In the genomic region with DNA sequence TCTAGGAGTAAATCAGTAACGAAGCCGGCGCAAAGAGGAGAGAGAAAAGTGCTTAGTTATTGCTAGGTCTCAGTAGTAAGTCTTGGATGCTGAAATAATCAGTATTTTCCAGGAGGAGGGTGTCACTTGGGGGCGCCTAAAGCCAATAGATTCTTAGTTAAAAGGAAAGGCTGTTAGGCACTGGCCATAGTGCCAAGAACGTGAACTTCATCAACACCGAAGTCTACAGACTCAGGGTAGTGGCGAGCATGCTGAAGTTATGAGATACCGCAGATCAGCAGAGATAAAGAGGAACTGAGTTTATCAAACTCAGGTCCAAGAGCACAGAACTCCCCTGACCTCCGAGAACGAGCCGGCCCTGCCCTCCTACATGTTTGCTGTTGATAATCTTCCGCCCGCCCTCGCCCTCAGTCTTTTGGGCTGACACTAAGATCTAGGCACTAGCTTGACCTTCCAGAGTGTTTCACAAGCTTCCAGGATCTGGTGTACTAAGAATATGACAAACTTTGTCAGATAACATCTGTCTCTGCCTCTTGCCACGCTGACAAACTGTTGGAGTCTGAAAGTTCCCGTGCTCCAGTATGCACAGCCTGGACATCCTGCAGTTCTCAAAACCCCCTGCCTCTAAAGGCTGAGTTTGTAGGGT, we compare ENCODE assay signal across 13 cellular contexts. TPM values are rescaled to one million over a fixed set of nuclear protein-coding genes. Genes with fewer than 3 reads are reported as not detected.
DNase-seq lines count a peak whose midpoint lies in the region; ATAC-seq, FAIRE-seq and TF ChIP-seq lines count a peak whose summit lies in the region.
"Had no signal": no experiment of that assay in that cellular context is flagged by ENCODE, and none has a peak within 500 bp of the region (broad histone marks: within the 10 kb centered on the region; RNA-seq: fewer than 3 reads in every experiment).

No MANE protein-coding gene starts in this region.

- H2BK15ac ChIP-seq in H1 (ENCODE audit: low read length) = 0 out of 2 replicates have a peak overlapping the region, but pooled peaks have one; percentile 72

- H2BK20ac ChIP-seq in H1 (ENCODE audit: low read length) = no peak overlapping the region

- no peaks in the 10 kb centered on the region for H3K79me2 ChIP-seq in H1 (ENCODE audit: control insufficient read depth in 1 of 2, insufficient read depth in 2 of 2, low read length in 2 of 2)
- no peaks in the 10 kb centered on the region for H3K79me2 ChIP-seq in HepG2 (ENCODE audit: insufficient read depth, low read length)

- no peak overlapping the region for H3K56ac ChIP-seq in H1 (replicated peaks; ENCODE audit: insufficient read length, low read depth, low read length)

- H3K27ac ChIP-seq in H1 (ENCODE audit: low read depth, low read length) (no peak overlapping the region), HepG2 (ENCODE audit: extremely low read length, insufficient read depth, low read length) (peak overlapping the region; percentile 78)
- H3K27ac ChIP-seq: BLaER1, PC-9, sigmoid colon had no signal

- TF ChIP-seq RAD21 in H1 (IDR thresholded peaks at IDR 0.05 in 1 of 2, conservative IDR thresholded peaks at IDR 0.05 in 1 of 2; ENCODE audit: low read depth in 2 of 2, low read length in 2 of 2) (peak; percentile 57 to 66), HepG2 (CRISPR knock-in tag; IDR thresholded peaks at IDR 0.05) (0 out of 2 replicates have a peak, but pooled peaks have one; percentile 21)

- H3K9me3 ChIP-seq in H1 (ENCODE audit: insufficient read depth in 2 of 2, low read depth in 1 of 2, low read length in 1 of 2) (no peaks in the 10 kb centered on the region), HepG2 (ENCODE audit: low read length) (no peaks in the 10 kb centered on the region)
- H3K9me3 ChIP-seq: BLaER1, sigmoid colon had no signal

- no TSS peak for BruUV-seq in HepG2 (replicated peaks; lab: Mats Ljungman, UMichigan)

- POLR2A ChIA-PET in H1 (lab: Charles Lee; ENCODE audit: partially characterized antibody) (no interaction called here), HepG2 (lab: Yijun Ruan, JAX) (interaction anchor here (1.0 to 2.2 kb wide), 5 partner anchors 9 to 48 kb away, joined by 3 to 20 read pairs (median 4); no protein-coding TSS in a partner anchor)

- in situ Hi-C loops in HepG2 (cut with HindIII; ENCODE audit: extremely low pct_ligation_motif_present, low pct_unique_long_range_greater_than_20kb) = no loop called here

- H2BK12ac ChIP-seq in H1 (ENCODE audit: low read depth, low read length) = no peak overlapping the region

- H2BK5ac ChIP-seq in H1 (ENCODE audit: low read depth, low read length) = no peak overlapping the region; the same call in 1 of the 2 replicates

- no peaks in the 10 kb centered on the region for H3K36me3 ChIP-seq in H1 (ENCODE audit: control insufficient read depth in 2 of 4, insufficient read depth in 4 of 4, low read length in 3 of 4)
- no peaks in the 10 kb centered on the region for H3K36me3 ChIP-seq in HepG2 (replicated peaks in 1 of 2; ENCODE audit: control insufficient read depth in 1 of 2, insufficient read depth in 2 of 2, low read length in 2 of 2)
- H3K36me3 ChIP-seq: BLaER1, sigmoid colon had no signal

- TF ChIP-seq POLR2A in H1 (IDR thresholded peaks at IDR 0.05; ENCODE audit: control extremely low read depth in 1 of 2, low read depth in 2 of 2, low read length in 2 of 2) = no peak
- peak; percentile 23 to 31; a peak in 2 of 4 replicates for TF ChIP-seq POLR2A in HepG2 (IDR thresholded peaks at IDR 0.05; ENCODE audit: insufficient read depth in 1 of 2, low read depth in 2 of 2, low read length in 2 of 2)

- 82% methylated on average over 16 of the region's 16 CpGs; no CpG with 5 or more reads in 1 of the 2 experiments for WGBS in H1 (ENCODE audit: extremely low coverage in 1 of 2, insufficient coverage in 1 of 2, insufficient read length in 1 of 2, insufficient replicate concordance in 2 of 2, low coverage in 1 of 2, low lambda C conversion rate in 2 of 2, missing lambda C conversion rate in 1 of 2), 2 experiments
- WGBS in HepG2 (ENCODE audit: low lambda C conversion rate) = under 1% methylated on average over 16 of the region's 16 CpGs

- no peak overlapping the region for H3K4me3 ChIP-seq in H1 (ENCODE audit: extremely low read depth in 1 of 4, insufficient read depth in 2 of 4, low read depth in 3 of 4, low read length in 4 of 4)
- H3K4me3 ChIP-seq in HepG2 (replicated peaks in 1 of 3; ENCODE audit: insufficient read depth in 1 of 3, low read depth in 2 of 3, low read length in 3 of 3) = peak overlapping the region; percentile 26 to 60 (median 37)
- H3K4me3 ChIP-seq: BLaER1, PC-9, sigmoid colon had no signal

- intact Hi-C loops in HepG2 (cut with micrococcal nuclease; ENCODE audit: unreplicated experiment) = loop anchor here (1.0 to 2.0 kb wide), 4 partner anchors 8 to 89 kb away; no protein-coding TSS in a partner anchor

- no peaks in the 10 kb centered on the region for H3K79me1 ChIP-seq in H1 (ENCODE audit: low read depth, low read length)

- peak in 2 of 3 experiments; percentile 22 to 45; a peak in 3 of 4 replicates for TF ChIP-seq CTCF in H1 (IDR thresholded peaks at IDR 0.05; ENCODE audit: control extremely low read depth in 1 of 3, insufficient read depth in 1 of 3, low read depth in 1 of 3, low read length in 3 of 3)
- TF ChIP-seq CTCF in HepG2 (CRISPR knock-in tag; IDR thresholded peaks at IDR 0.05) = peak; percentile 78

- DNase-seq in CMK (ENCODE audit: low read depth) (peak; percentile 37), MV-4-11 (lab: John Stamatoyannopoulos, UW) (peak; percentile 14), H1 (ENCODE audit: low read depth in 1 of 2, low spot score in 2 of 2) (no peak), HepG2 (ENCODE audit: low spot score) (peak; percentile 65), HTR-8/SVneo (ENCODE audit: insufficient read length, low spot score) (no peak)
- no peak for DNase-seq in stimulated activated CD4-positive, alpha-beta T cell treated with anti-CD3 and anti-CD28 coated beads, Interleukin-15, amount 100 ng/mL, for 24 hours
- no peak for DNase-seq in stimulated activated CD8-positive, alpha-beta memory T cell treated with anti-CD3 and anti-CD28 coated beads, Interleukin-4, amount 100 ng/mL, for 48 hours
- DNase-seq: activated CD4-positive, alpha-beta T cell treated with anti-CD3 and anti-CD28 coated beads for 1 hour; PC-9; sigmoid colon had no signal

- ATAC-seq in HepG2 (peak; percentile 84), GM21528 (IDR thresholded peaks at IDR 0.05; ENCODE audit: low FRiP score, unreplicated experiment) (no peak)

- H4K8ac ChIP-seq in H1 (ENCODE audit: extremely low read depth, insufficient read depth, low read length) = no peak overlapping the region

- no peak overlapping the region for H3K9ac ChIP-seq in H1 (replicated peaks in 1 of 4; ENCODE audit: extremely low read depth in 1 of 4, low read depth in 3 of 4, low read length in 3 of 4)
- peak overlapping the region; percentile 55 for H3K9ac ChIP-seq in HepG2 (ENCODE audit: insufficient read depth, low read depth, low read length)
- H3K9ac ChIP-seq: BLaER1 had no signal

- no peak overlapping the region for H2AFZ ChIP-seq in H1 (ENCODE audit: low read length)
- H2AFZ ChIP-seq in HepG2 (ENCODE audit: low read length) = peak overlapping the region; percentile 81
- H2AFZ ChIP-seq: PC-9 had no signal

- no peak overlapping the region for H3K14ac ChIP-seq in H1 (ENCODE audit: insufficient read length)

- no peak overlapping the region for H2BK120ac ChIP-seq in H1 (replicated peaks; ENCODE audit: low read depth, low read length)

- no peak overlapping the region; the same call in 1 of the 2 replicates for H2AK5ac ChIP-seq in H1 (ENCODE audit: low read depth, low read length)

- H3K4me2 ChIP-seq in H1 (ENCODE audit: insufficient read depth in 1 of 2, low read depth in 2 of 2, low read length in 2 of 2) = no peak overlapping the region
- H3K4me2 ChIP-seq in HepG2 (ENCODE audit: low read depth, low read length) = peak overlapping the region; percentile 79
- H3K4me2 ChIP-seq: BLaER1, PC-9 had no signal

- H3K4me1 ChIP-seq in H1 (replicated peaks in 1 of 4; ENCODE audit: control insufficient read depth in 3 of 4, insufficient read depth in 4 of 4, low read length in 3 of 4) (peaks cover 0 to 4% (median 0%) of the 10 kb centered on the region in 4 experiments; a peak in 4 of 7 replicates), HepG2 (ENCODE audit: insufficient read depth, low read length) (peaks cover 47% of the 10 kb centered on the region)
- H3K4me1 ChIP-seq: BLaER1, sigmoid colon had no signal

- H4K20me1 ChIP-seq in H1 (replicated peaks in 1 of 2; ENCODE audit: control insufficient read depth in 1 of 2, insufficient read depth in 2 of 2, low read length in 2 of 2) (no peaks in the 10 kb centered on the region), HepG2 (ENCODE audit: insufficient read depth, low read length) (no peaks in the 10 kb centered on the region)
- H4K20me1 ChIP-seq: BLaER1 had no signal

- H3K18ac ChIP-seq in H1 (ENCODE audit: extremely low read depth, low read length) = no peak overlapping the region

- no peak overlapping the region for H4K91ac ChIP-seq in H1 (replicated peaks; ENCODE audit: insufficient read length, low read length)

- H4K5ac ChIP-seq in H1 (ENCODE audit: insufficient read length, low read depth, low read length) = no peak overlapping the region

- no peaks in the 10 kb centered on the region for H3K27me3 ChIP-seq in H1 (replicated peaks in 1 of 4; ENCODE audit: control insufficient read depth in 3 of 4, extremely low read depth in 1 of 4, insufficient read depth in 3 of 4, low read length in 3 of 4)
- no peaks in the 10 kb centered on the region for H3K27me3 ChIP-seq in HepG2 (ENCODE audit: control insufficient read depth in 1 of 2, insufficient read depth in 2 of 2, low read length in 2 of 2)
- H3K27me3 ChIP-seq: BLaER1, sigmoid colon had no signal

- TF ChIP-seq EP300 in H1 (IDR thresholded peaks at IDR 0.05; ENCODE audit: borderline replicate concordance in 1 of 2, low read depth in 2 of 2, low read length in 2 of 2) (no peak), HepG2 (IDR thresholded peaks at IDR 0.05; ENCODE audit: low read depth in 2 of 2, low read length in 2 of 2) (peak in 1 of 2 experiments; percentile 4; a peak in 1 of 4 replicates), HepG2 (CRISPR knock-in tag; IDR thresholded peaks at IDR 0.05; ENCODE audit: borderline replicate concordance) (no peak)

- FAIRE-seq in H1 (lab: Jason Lieb, UNC) (no peak), HepG2 (lab: Jason Lieb, UNC) (peak; percentile 67), HTR-8/SVneo (lab: Jason Lieb, UNC) (no peak)
- FAIRE-seq: endometrium had no signal

- H3K23ac ChIP-seq in H1 (ENCODE audit: insufficient read length) = no peak overlapping the region

- CTCF ChIA-PET in H1 (lab: Charles Lee; ENCODE audit: partially characterized antibody) = interaction anchor here (0.8 to 4.3 kb wide), 6 partner anchors 9 to 99 kb away, joined by 3 to 21 read pairs (median 4); no protein-coding TSS in a partner anchor
- CTCF ChIA-PET in HepG2 (lab: Yijun Ruan, JAX; ENCODE audit: low intra/inter-chr PET ratio, low total read pairs) = no interaction called here

- no peaks in the 10 kb centered on the region for H3K23me2 ChIP-seq in H1 (ENCODE audit: low read depth, low read length)

- H3K4ac ChIP-seq in H1 (replicated peaks; ENCODE audit: insufficient read length, low read depth, low read length) = no peak overlapping the region

RNA-seq across cellular contexts. Expression of gene CYB5A, which starts 49.2 kb away (rescaled TPM):
- total RNA-seq in H1 (2021; fragmentation: NEBNext Ultra II Directional; extraction: Animal tissue kit (Norgen Biotek cat#: 25700)) = 153 and 154 TPM in 2 replicates
- polyA plus RNA-seq in H1 (2011; rRNA removed) (186 and 195 TPM in 2 replicates), HepG2 (2011; rRNA removed) (215 and 233 TPM in 2 replicates)
- polyA plus RNA-seq in H1 (2011; cell fraction: cytosol; rRNA removed) = 277 TPM
- polyA plus RNA-seq in H1 (2011; cell fraction: nucleus; rRNA removed) = 76.0 TPM
- polyA plus RNA-seq in H1 (2012, experiment 1 of 2) = 131 to 163 TPM (median 150 TPM) in 4 replicates
- polyA plus RNA-seq in H1 (2012, experiment 2 of 2) = 107 TPM
- polyA plus RNA-seq in H1 (2013, experiment 1 of 2) = 120 TPM
- 122 TPM for polyA plus RNA-seq in H1 (2013, experiment 2 of 2)
- polyA minus RNA-seq in H1 (2011; rRNA and poly(A)+ RNA removed) = 48.1 and 64.5 TPM in 2 replicates
- polyA minus RNA-seq in H1 (2011; cell fraction: cytosol; rRNA and poly(A)+ RNA removed) = 59.4 TPM
- polyA minus RNA-seq in H1 (2011; cell fraction: nucleus; rRNA and poly(A)+ RNA removed) = 36.3 TPM
- 356 and 411 TPM in 2 replicates for total RNA-seq in HepG2 (2016; rRNA removed; fragmentation: Illumina TruSeq; extraction: Trizol)
- total RNA-seq in HepG2 (2016; cell fraction: cytosol; rRNA removed; fragmentation: Illumina TruSeq; extraction: Trizol; ENCODE audit: low read depth) = 374 and 466 TPM in 2 replicates
- total RNA-seq in HepG2 (2016; cell fraction: insoluble cytoplasmic fraction; rRNA removed; fragmentation: Illumina TruSeq; extraction: Trizol) = 373 and 443 TPM in 2 replicates
- 360 and 432 TPM in 2 replicates for total RNA-seq in HepG2 (2016; cell fraction: membrane; rRNA removed; fragmentation: Illumina TruSeq; extraction: Trizol)
- total RNA-seq in HepG2 (2016; cell fraction: nucleus; rRNA removed; fragmentation: Illumina TruSeq; extraction: Trizol) = 129 and 140 TPM in 2 replicates
- 375 and 416 TPM in 2 replicates for polyA plus RNA-seq in HepG2 (2011; cell fraction: cytosol; rRNA removed)
- polyA plus RNA-seq in HepG2 (2011; cell fraction: nucleus; rRNA removed) = 94.1 and 130 TPM in 2 replicates
- polyA plus RNA-seq in HepG2 (2012) = 216 and 218 TPM in 2 replicates
- 479 and 611 TPM in 2 replicates for polyA plus RNA-seq in HepG2 (2016; cell fraction: cytosol; fragmentation: Illumina TruSeq; extraction: Trizol; ENCODE audit: low read depth)
- 473 and 479 TPM in 2 replicates for polyA plus RNA-seq in HepG2 (2016; cell fraction: insoluble cytoplasmic fraction; fragmentation: Illumina TruSeq; extraction: Trizol; ENCODE audit: low read depth)
- polyA plus RNA-seq in HepG2 (2016; cell fraction: membrane; fragmentation: Illumina TruSeq; extraction: Trizol; ENCODE audit: low read depth) = 378 and 460 TPM in 2 replicates
- polyA plus RNA-seq in HepG2 (2016; cell fraction: nucleus; fragmentation: Illumina TruSeq; extraction: Trizol; ENCODE audit: insufficient read depth, low read depth) = 240 and 246 TPM in 2 replicates
- polyA minus RNA-seq in HepG2 (2011; rRNA and poly(A)+ RNA removed; ENCODE audit: low replicate concordance) = 0.14 and 63.3 TPM in 2 replicates
- polyA minus RNA-seq in HepG2 (2011; cell fraction: cytosol; rRNA and poly(A)+ RNA removed) = 74.5 and 95.0 TPM in 2 replicates
- polyA minus RNA-seq in HepG2 (2011; cell fraction: nucleus; rRNA and poly(A)+ RNA removed) = 40.4 and 58.9 TPM in 2 replicates

Comparison
In these comparisons a context has a peak if more than half of its experiments do, and no peak if none do; other contexts are left out.
1. DNase-seq: peak in CMK (single experiment), MV-4-11 (single experiment) and HepG2 (single experiment); none in H1 (0 of 2), stimulated activated CD4-positive, alpha-beta T cell treated with anti-CD3 and anti-CD28 coated beads, Interleukin-15, amount 100 ng/mL, for 24 hours (single experiment), HTR-8/SVneo (single experiment) and stimulated activated CD8-positive, alpha-beta memory T cell treated with anti-CD3 and anti-CD28 coated beads, Interleukin-4, amount 100 ng/mL, for 48 hours (single experiment).
2. H3K4me3 ChIP-seq: peak in HepG2 (3 of 3); none in H1 (0 of 4).
3. POLR2A ChIP-seq: peak in HepG2 (2 of 2); none in H1 (0 of 2).